ENCODE assay signal across 14 cellular contexts in the genomic region with DNA sequence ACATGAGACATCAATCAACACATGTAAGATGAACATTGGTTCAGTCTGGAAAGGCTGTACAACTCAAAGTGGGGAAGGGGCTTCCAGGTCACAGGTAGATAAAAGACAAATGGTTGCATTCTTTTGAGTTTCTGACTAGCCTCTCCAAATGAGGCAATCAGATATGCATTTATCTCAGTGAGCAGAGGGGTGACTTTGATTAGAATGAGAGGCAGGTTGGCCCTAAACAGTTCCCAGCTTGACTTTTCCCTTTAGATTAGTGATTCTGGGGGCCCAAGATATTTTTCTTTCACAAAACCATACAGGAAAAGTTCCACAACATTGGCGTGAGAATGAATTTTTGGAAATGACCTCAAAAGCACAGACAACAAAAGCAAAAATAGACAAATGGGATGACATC. TPM values are rescaled to one million over a fixed set of nuclear protein-coding genes. Genes with fewer than 3 reads are reported as not detected.
DNase-seq lines count a peak whose midpoint lies in the region; ATAC-seq, FAIRE-seq and TF ChIP-seq lines count a peak whose summit lies in the region.
"Not testable (repeated sequence)": the region's sequence is repeated elsewhere in the genome, so short reads cannot be mapped to it uniquely, and the experiment has no call there.
"Had no signal": no experiment of that assay in that cellular context is flagged by ENCODE, and none has a peak within 500 bp of the region (broad histone marks: within the 10 kb centered on the region; RNA-seq: fewer than 3 reads in every experiment).

No MANE protein-coding gene starts in this region.

- H3K4me1 ChIP-seq in GM23338 (ENCODE audit: insufficient read depth) (peaks cover 51% of the 10 kb centered on the region), HUES6 (ENCODE audit: control insufficient read depth, insufficient read depth, low read length) (peaks cover 34% of the 10 kb centered on the region), Karpas-422 (ENCODE audit: low read length) (peaks cover 38% of the 10 kb centered on the region), OCI-LY7 (ENCODE audit: insufficient read depth, low read length, poor library complexity, severe bottlenecking) (peaks cover 90% of the 10 kb centered on the region), K562 (replicated peaks in 1 of 2; ENCODE audit: control insufficient read depth in 2 of 2, insufficient read depth in 2 of 2, low read length in 2 of 2) (peaks cover 0 to 21% of the 10 kb centered on the region in 2 experiments; a peak in 2 of 5 replicates), iPS-18a (ENCODE audit: control insufficient read depth, low read depth, low read length) (peaks cover 36% of the 10 kb centered on the region), neural progenitor cell (peaks cover 15% of the 10 kb centered on the region)

- in situ Hi-C loops in K562 (cut with MboI), result not testable (repeated sequence)

- CTCF ChIA-PET in OCI-LY7 (lab: Charles Lee; ENCODE audit: unreplicated experiment); K562 (lab: Yijun Ruan, JAX; ENCODE audit: low intra/inter-chr PET ratio): not testable (repeated sequence)

- TF ChIP-seq CTCF in GM23338 (conservative IDR thresholded peaks at IDR 0.05; ENCODE audit: low read depth in 2 of 2); OCI-LY7 (conservative IDR thresholded peaks at IDR 0.05; ENCODE audit: low read length); K562 (IDR thresholded peaks at IDR 0.05 in 2 of 3, conservative IDR thresholded peaks at IDR 0.05 in 1 of 3; ENCODE audit: insufficient read depth in 2 of 3, low read depth in 1 of 3, low read length in 3 of 3); neural progenitor cell (IDR thresholded peaks at IDR 0.05): not testable (repeated sequence)

- H2AFZ ChIP-seq in GM23338; Karpas-422 (ENCODE audit: low read length): not testable (repeated sequence)
- H2AFZ ChIP-seq in OCI-LY7 (ENCODE audit: low read length), result peak overlapping the region; percentile 98; the same call in 1 of the 2 replicates
- H2AFZ ChIP-seq in K562 (ENCODE audit: low read depth, low read length), result peak overlapping the region; percentile 46; the same call in 1 of the 2 replicates
- peak overlapping the region; percentile 93 for H2AFZ ChIP-seq in neural progenitor cell (replicated peaks)

- TF ChIP-seq POLR2A in K562 (conservative IDR thresholded peaks at IDR 0.05), result not testable (repeated sequence)

- H3K4me1 Mint-ChIP-seq in GM23338, result peaks cover 62% of the 10 kb centered on the region
- not testable (repeated sequence) for H3K4me1 Mint-ChIP-seq in neural progenitor cell

- H3K4me3 ChIP-seq in GM23338 (peak overlapping the region; percentile 43; the same call in 1 of the 2 replicates), OCI-LY7 (ENCODE audit: low read depth, low read length, poor library complexity, severe bottlenecking) (peak overlapping the region; percentile 32), iPS-18a (ENCODE audit: low read length) (peak overlapping the region; percentile 64)
- not testable (repeated sequence) for H3K4me3 ChIP-seq in HUES6 (ENCODE audit: low read depth, low read length); Karpas-422 (ENCODE audit: low read length); K562; neural progenitor cell

- TF ChIP-seq RAD21 in K562 (CRISPR knock-in tag; conservative IDR thresholded peaks at IDR 0.05 in 1 of 2, IDR thresholded peaks at IDR 0.05 in 1 of 2), result not testable (repeated sequence)

- DNase-seq in GM23338 (ENCODE audit: low spot score); Karpas-422; OCI-LY7 (ENCODE audit: low spot score); K562 (ENCODE audit: extremely low read depth in 1 of 4, low spot score in 3 of 4); neural progenitor cell (ENCODE audit: low spot score): not testable (repeated sequence)

- ATAC-seq in GM23338, K562: not testable (repeated sequence)

- not testable (repeated sequence) for H3K27me3 Mint-ChIP-seq in GM23338 (ENCODE audit: insufficient read depth, low read depth, poor library complexity); neural progenitor cell (ENCODE audit: insufficient read depth, low read depth)

- not testable (repeated sequence) for H3K9me2 ChIP-seq in GM23338 (ENCODE audit: insufficient read depth); Karpas-422 (replicated peaks; ENCODE audit: insufficient read depth, low read length); OCI-LY7 (ENCODE audit: insufficient read depth, low read length)

- H3K9me1 ChIP-seq in K562 (ENCODE audit: control insufficient read depth, insufficient read depth, low read length), result not testable (repeated sequence)

- H3F3A ChIP-seq in GM23338 (replicated peaks; ENCODE audit: low read depth); neural progenitor cell (ENCODE audit: low read depth): not testable (repeated sequence)

- peak overlapping the region; percentile 72 for H3K4me3 Mint-ChIP-seq in GM23338
- not testable (repeated sequence) for H3K4me3 Mint-ChIP-seq in neural progenitor cell

- H3K4me2 ChIP-seq in GM23338, result peak overlapping the region; percentile 72
- peak overlapping the region; percentile 14 for H3K4me2 ChIP-seq in Karpas-422 (ENCODE audit: low read depth, low read length, poor library complexity, severe bottlenecking)
- H3K4me2 ChIP-seq in OCI-LY7 (ENCODE audit: low read length), result peak overlapping the region; percentile 77
- peak overlapping the region; percentile 1; the same call in 1 of the 2 replicates for H3K4me2 ChIP-seq in K562 (ENCODE audit: insufficient read depth, low read length)
- not testable (repeated sequence) for H3K4me2 ChIP-seq in neural progenitor cell

- not testable (repeated sequence) for H3K36me3 ChIP-seq in GM23338 (ENCODE audit: insufficient read depth); HUES6 (ENCODE audit: control insufficient read depth, insufficient read depth, low read length); Karpas-422 (ENCODE audit: insufficient read depth, low read length); OCI-LY7 (ENCODE audit: insufficient read depth, low read length); K562 (ENCODE audit: control insufficient read depth, insufficient read depth, low read length); iPS-18a (ENCODE audit: control insufficient read depth, low read depth, low read length); neural progenitor cell

- H3K27me3 ChIP-seq in GM23338 (ENCODE audit: insufficient read depth); HUES6 (ENCODE audit: control insufficient read depth, insufficient read depth, low read length); Karpas-422 (ENCODE audit: low read length); K562 (ENCODE audit: control insufficient read depth in 2 of 2, insufficient read depth in 2 of 2, low read length in 2 of 2); iPS-18a (ENCODE audit: control insufficient read depth, insufficient read depth, low read length); neural progenitor cell: not testable (repeated sequence)

- H3K9me3 Mint-ChIP-seq in GM23338, neural progenitor cell: not testable (repeated sequence)

- 0% methylated on average over 1 of the region's 1 CpG for whole genome bisulfite sequencing in K562 (ENCODE audit: insufficient coverage, low coverage, missing lambda C conversion rate)

- not testable (repeated sequence) for H3K9me3 ChIP-seq in HUES6 (ENCODE audit: control insufficient read depth, insufficient read depth, low read depth, low read length); Karpas-422 (ENCODE audit: low read length); OCI-LY7 (ENCODE audit: low read length); K562 (replicated peaks; ENCODE audit: control insufficient read depth, insufficient read depth, low read depth, low read length); iPS-18a (ENCODE audit: control insufficient read depth, low read depth, low read length); neural progenitor cell (ENCODE audit: low read depth)

- H3K36me3 Mint-ChIP-seq in GM23338 (ENCODE audit: low read depth), result peaks cover 14% of the 10 kb centered on the region
- H3K36me3 Mint-ChIP-seq in neural progenitor cell, result not testable (repeated sequence)

- intact Hi-C loops in OCI-LY7 (cut with micrococcal nuclease; ENCODE audit: unreplicated experiment) (loop anchor here (5.0 to 10.0 kb wide), 3 partner anchors 542 to 681 kb away; a partner anchor contains a TSS), K562 (cut with micrococcal nuclease) (loop anchor here (10.0 kb wide), 1 partner anchor 518 kb away; no protein-coding TSS in a partner anchor)

- not testable (repeated sequence) for H3K79me2 ChIP-seq in GM23338 (replicated peaks; ENCODE audit: insufficient read depth); Karpas-422 (ENCODE audit: low read length); K562 (ENCODE audit: control insufficient read depth, insufficient read depth, low read length); neural progenitor cell (ENCODE audit: low read depth)
- H3K79me2 ChIP-seq in OCI-LY7 (ENCODE audit: insufficient read depth, low read depth, low read length), result peaks cover 21% of the 10 kb centered on the region; the same call in 1 of the 2 replicates

- H3K9ac ChIP-seq in HUES6 (ENCODE audit: low read length); Karpas-422 (ENCODE audit: low read length); K562 (ENCODE audit: insufficient read depth in 1 of 2, low read depth in 2 of 2, low read length in 2 of 2); neural progenitor cell: not testable (repeated sequence)
- H3K9ac ChIP-seq in iPS-18a (ENCODE audit: low read length), result peak overlapping the region; percentile 66

- FAIRE-seq in K562 (lab: Jason Lieb, UNC), result not testable (repeated sequence)

- peak; percentile 29; the same call in 1 of the 2 replicates for TF ChIP-seq EP300 in K562 (IDR thresholded peaks at IDR 0.05; ENCODE audit: low read length)

- POLR2A ChIA-PET in OCI-LY7 (lab: Charles Lee), result interaction anchor here (0.7 to 2.0 kb wide), 6 partner anchors 8 to 543 kb away, joined by 3 to 15 read pairs (median 4); no protein-coding TSS in a partner anchor
- POLR2A ChIA-PET in K562 (lab: Yijun Ruan, JAX), result interaction anchor here (0.7 to 0.8 kb wide), 2 partner anchors 321 to 330 kb away, joined by 3 read pairs; no protein-coding TSS in a partner anchor

- peak overlapping the region; percentile 95 for H3K27ac Mint-ChIP-seq in GM23338
- H3K27ac Mint-ChIP-seq in neural progenitor cell, result not testable (repeated sequence)

- not testable (repeated sequence) for BruUV-seq in OCI-LY7 (replicated peaks; lab: Mats Ljungman, UMichigan); K562 (replicated peaks; lab: Mats Ljungman, UMichigan)

- H4K20me1 ChIP-seq in GM23338 (replicated peaks; ENCODE audit: insufficient read depth); Karpas-422 (ENCODE audit: insufficient read depth, low read depth, low read length); OCI-LY7 (ENCODE audit: insufficient read depth, low read length); K562 (replicated peaks; ENCODE audit: control insufficient read depth, insufficient read depth, low read length); neural progenitor cell (ENCODE audit: low read depth): not testable (repeated sequence)

- H3K27ac ChIP-seq in GM23338 (ENCODE audit: low read depth) (peak overlapping the region; percentile 93), HUES6 (ENCODE audit: low read depth, low read length) (peak overlapping the region; percentile 70; the same call in 1 of the 2 replicates), OCI-LY7 (ENCODE audit: low read depth, low read length, poor library complexity, severe bottlenecking) (peak overlapping the region; percentile 97), iPS-18a (ENCODE audit: low read length) (peak overlapping the region; percentile 96)
- H3K27ac ChIP-seq in Karpas-422 (ENCODE audit: low read length); K562 (ENCODE audit: extremely low read depth, low read depth, low read length); neural progenitor cell: not testable (repeated sequence)

RNA-seq across cellular contexts. Expression of a gene that starts 5.9 kb away (rescaled TPM):
- 74.8 and 77.4 TPM in 2 replicates for total RNA-seq in GM23338 (2014; rRNA removed; shearing (Covaris generic))
- polyA plus RNA-seq in GM23338 (2016; fragmentation: Nextera tagmentation; extraction: Ambion mirVana) (149 and 176 TPM in 2 replicates), K562 (2011; rRNA removed) (106 and 172 TPM in 2 replicates), K562 (2014; fragmentation: Illumina TruSeq; extraction: Trizol) (209 and 212 TPM in 2 replicates), K562 (2014; fragmentation: Nextera tagmentation; extraction: Ambion mirVana) (10 to 100 TPM; 63.3 to 99.3 TPM), K562 (2014; rRNA removed) (191 and 196 TPM in 2 replicates)
- 70.1 and 81.6 TPM in 2 replicates for total RNA-seq in Karpas-422 (2014; rRNA removed; shearing (Covaris generic); ENCODE audit: low replicate concordance)
- total RNA-seq in OCI-LY7 (2014; rRNA removed; shearing (Covaris generic)), result 133 and 159 TPM in 2 replicates
- total RNA-seq in OCI-LY7 (2022) (87.5 and 92.2 TPM in 2 replicates), K562 (2014; rRNA removed) (166 and 202 TPM in 2 replicates), K562 (2014; rRNA removed; fragmentation: Illumina TruSeq; extraction: Trizol) (157 and 158 TPM in 2 replicates), K562 (2015; rRNA removed; fragmentation: Illumina TruSeq; extraction: Trizol) (139 and 146 TPM in 2 replicates), K562 (2021) (157 and 168 TPM in 2 replicates), neural progenitor cell (ENCODE audit: low replicate concordance) (42.3 and 49.8 TPM in 2 replicates)
- total RNA-seq in K562 (2011; cell fraction: chromatin; rRNA removed; ENCODE audit: low replicate concordance), result 44.3 and 58.4 TPM in 2 replicates
- total RNA-seq in K562 (2011; cell fraction: nucleolus; rRNA removed), result 43.0 and 45.4 TPM in 2 replicates
- total RNA-seq in K562 (2011; cell fraction: nucleoplasm; rRNA removed), result 63.6 and 81.8 TPM in 2 replicates
- 79.0 and 152 TPM in 2 replicates for polyA plus RNA-seq in K562 (2011; cell fraction: cytosol; rRNA removed)
- 60.6 and 127 TPM in 2 replicates for polyA plus RNA-seq in K562 (2011; cell fraction: nucleus; rRNA removed)
- 108 and 136 TPM in 2 replicates for polyA plus RNA-seq in K562 (2012)
- 66.3 and 111 TPM in 2 replicates for polyA minus RNA-seq in K562 (2011; rRNA and poly(A)+ RNA removed)
- polyA minus RNA-seq in K562 (2011; cell fraction: cytosol; rRNA and poly(A)+ RNA removed), result 36.9 and 52.2 TPM in 2 replicates
- polyA minus RNA-seq in K562 (2011; cell fraction: nucleus; rRNA and poly(A)+ RNA removed), result 16.4 and 34.3 TPM in 2 replicates

RNA-seq across cellular contexts. Expression of a gene that starts 28.9 kb away (rescaled TPM):
- not detected in 2 replicates for total RNA-seq in GM23338 (2014; rRNA removed; shearing (Covaris generic))
- polyA plus RNA-seq in GM23338 (2016; fragmentation: Nextera tagmentation; extraction: Ambion mirVana) (not detected in 2 replicates), K562 (2011; rRNA removed) (0.07 and 0.11 TPM in 2 replicates), K562 (2014; fragmentation: Illumina TruSeq; extraction: Trizol) (0.58 and 0.76 TPM in 2 replicates), K562 (2014; fragmentation: Nextera tagmentation; extraction: Ambion mirVana) (under 1 TPM; 0.39 to 0.83 TPM), K562 (2014; rRNA removed) (0.49 and 0.54 TPM in 2 replicates)
- total RNA-seq in Karpas-422 (2014; rRNA removed; shearing (Covaris generic); ENCODE audit: low replicate concordance), result not detected in 2 replicates
- total RNA-seq in OCI-LY7 (2014; rRNA removed; shearing (Covaris generic)), result not detected in 2 replicates
- total RNA-seq in OCI-LY7 (2022) (not detected in 2 replicates), K562 (2014; rRNA removed) (0.23 and 0.37 TPM in 2 replicates), K562 (2014; rRNA removed; fragmentation: Illumina TruSeq; extraction: Trizol) (0.45 and 0.58 TPM in 2 replicates), K562 (2015; rRNA removed; fragmentation: Illumina TruSeq; extraction: Trizol) (0.40 and 0.53 TPM in 2 replicates), K562 (2021) (0.62 and 0.72 TPM in 2 replicates), neural progenitor cell (ENCODE audit: low replicate concordance) (not detected in 2 replicates)
- total RNA-seq in K562 (2011; cell fraction: chromatin; rRNA removed; ENCODE audit: low replicate concordance), result not detected in 2 replicates
- 0.33 TPM in 1 of 2 replicates, not detected in the other for total RNA-seq in K562 (2011; cell fraction: nucleolus; rRNA removed)
- not detected in 2 replicates for total RNA-seq in K562 (2011; cell fraction: nucleoplasm; rRNA removed)
- polyA plus RNA-seq in K562 (2011; cell fraction: cytosol; rRNA removed), result 0.24 TPM in 1 of 2 replicates, not detected in the other
- polyA plus RNA-seq in K562 (2011; cell fraction: nucleus; rRNA removed), result 0.40 TPM in 1 of 2 replicates, not detected in the other
- 0.14 and 0.20 TPM in 2 replicates for polyA plus RNA-seq in K562 (2012)
- 0.35 TPM in 1 of 2 replicates, not detected in the other for polyA minus RNA-seq in K562 (2011; rRNA and poly(A)+ RNA removed)
- not detected in 2 replicates for polyA minus RNA-seq in K562 (2011; cell fraction: cytosol; rRNA and poly(A)+ RNA removed)
- polyA minus RNA-seq in K562 (2011; cell fraction: nucleus; rRNA and poly(A)+ RNA removed), result not detected in 2 replicates
- total RNA-seq: CD4-positive, alpha-beta T cell; CD8-positive, alpha-beta memory T cell; Daoy; G401; H7 had no signal
- polyA plus RNA-seq: A549; CD14-positive monocyte; CD8-positive, alpha-beta memory T cell had no signal

RNA-seq across cellular contexts. Expression of a gene that starts 49.9 kb away (rescaled TPM):
- total RNA-seq in GM23338 (2014; rRNA removed; shearing (Covaris generic)), result not detected in 2 replicates
- polyA plus RNA-seq in GM23338 (2016; fragmentation: Nextera tagmentation; extraction: Ambion mirVana), result not detected in 2 replicates
- total RNA-seq in Karpas-422 (2014; rRNA removed; shearing (Covaris generic); ENCODE audit: low replicate concordance), result not detected in 2 replicates
- total RNA-seq in OCI-LY7 (2014; rRNA removed; shearing (Covaris generic)), result not detected in 2 replicates
- total RNA-seq in OCI-LY7 (2022), result not detected in 2 replicates
- total RNA-seq in K562 (2011; cell fraction: chromatin; rRNA removed; ENCODE audit: low replicate concordance), result 0.51 and 0.55 TPM in 2 replicates
- total RNA-seq in K562 (2011; cell fraction: nucleolus; rRNA removed), result 0.66 and 0.67 TPM in 2 replicates
- 1.1 and 1.2 TPM in 2 replicates for total RNA-seq in K562 (2011; cell fraction: nucleoplasm; rRNA removed)
- 3.8 TPM in 2 replicates for total RNA-seq in K562 (2014; rRNA removed)
- 7.1 and 8.0 TPM in 2 replicates for total RNA-seq in K562 (2014; rRNA removed; fragmentation: Illumina TruSeq; extraction: Trizol)
- 17.9 and 18.8 TPM in 2 replicates for total RNA-seq in K562 (2015; rRNA removed; fragmentation: Illumina TruSeq; extraction: Trizol)
- total RNA-seq in K562 (2021), result 4.6 and 6.6 TPM in 2 replicates
- 0.63 and 1.4 TPM in 2 replicates for polyA plus RNA-seq in K562 (2011; rRNA removed)
- polyA plus RNA-seq in K562 (2011; cell fraction: cytosol; rRNA removed), result 0.57 and 1.6 TPM in 2 replicates
- 0.46 and 0.94 TPM in 2 replicates for polyA plus RNA-seq in K562 (2011; cell fraction: nucleus; rRNA removed)
- 23.1 and 72.9 TPM in 2 replicates for polyA plus RNA-seq in K562 (2012)
- polyA plus RNA-seq in K562 (2014; fragmentation: Illumina TruSeq; extraction: Trizol), result 9.5 and 10.4 TPM in 2 replicates
- polyA plus RNA-seq in K562 (2014; fragmentation: Nextera tagmentation; extraction: Ambion mirVana), result 10 to 100 TPM; 19.0 to 25.9 TPM
- 4.8 and 5.1 TPM in 2 replicates for polyA plus RNA-seq in K562 (2014; rRNA removed)
- polyA minus RNA-seq in K562 (2011; rRNA and poly(A)+ RNA removed), result 0.74 and 1.6 TPM in 2 replicates
- 4.6 TPM in 1 of 2 replicates, not detected in the other for polyA minus RNA-seq in K562 (2011; cell fraction: cytosol; rRNA and poly(A)+ RNA removed)
- 0.33 TPM in 1 of 2 replicates, not detected in the other for polyA minus RNA-seq in K562 (2011; cell fraction: nucleus; rRNA and poly(A)+ RNA removed)
- not detected in 2 replicates for total RNA-seq in neural progenitor cell (ENCODE audit: low replicate concordance)
- total RNA-seq: CD4-positive, alpha-beta T cell; CD8-positive, alpha-beta memory T cell; Daoy; G401; H7 had no signal
- polyA plus RNA-seq: CD14-positive monocyte; CD8-positive, alpha-beta memory T cell had no signal
